ENCODE assay signal across 8 cellular contexts in the genomic region with DNA sequence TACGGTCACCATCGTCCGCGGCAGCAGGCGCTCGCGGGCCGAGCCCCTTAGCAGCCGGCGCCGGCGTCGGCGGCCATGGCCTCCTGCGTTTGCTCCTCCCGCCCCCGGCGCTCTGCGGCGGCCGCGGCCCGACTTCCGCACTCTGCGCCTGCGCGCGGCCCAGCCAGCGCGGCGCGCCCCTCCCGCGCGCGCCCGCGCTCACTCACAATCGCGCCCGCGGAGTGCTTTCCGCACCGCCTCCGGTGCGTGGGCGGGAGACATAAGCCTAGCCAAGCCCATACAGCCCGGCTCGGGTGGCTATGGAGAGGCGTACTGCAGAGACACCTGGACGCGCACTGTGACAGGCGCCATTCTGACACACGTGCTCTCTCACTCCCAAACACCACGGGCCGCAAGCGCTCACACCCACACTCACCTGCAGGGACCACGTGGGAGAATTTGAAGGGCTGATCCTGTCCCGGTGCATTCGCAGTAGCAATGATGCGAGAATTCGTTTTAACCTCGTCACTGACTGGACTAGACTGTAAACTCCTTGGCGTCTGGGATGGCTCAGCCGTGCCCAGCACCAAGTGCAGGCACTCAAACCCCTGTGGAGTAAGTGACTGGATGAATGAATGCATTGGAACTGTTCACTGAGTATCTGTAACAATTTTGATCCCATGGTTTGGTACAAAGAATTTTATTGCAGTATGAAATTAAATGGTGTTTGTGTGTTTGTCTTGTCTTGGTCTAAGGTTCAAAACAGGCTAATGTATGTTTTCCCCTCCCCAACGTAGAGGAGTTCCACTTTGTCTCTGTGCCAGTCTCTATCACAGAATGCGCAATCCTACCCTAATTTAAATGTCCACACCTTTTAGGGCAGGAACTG. TPM values are rescaled to one million over a fixed set of nuclear protein-coding genes. Genes with fewer than 3 reads are reported as not detected.
A peak's percentile ranks its signal among the peaks of the same experiment; 100 is the strongest.
DNase-seq lines count a peak whose midpoint lies in the region; ATAC-seq, FAIRE-seq and TF ChIP-seq lines count a peak whose summit lies in the region.

A gene with protein sequence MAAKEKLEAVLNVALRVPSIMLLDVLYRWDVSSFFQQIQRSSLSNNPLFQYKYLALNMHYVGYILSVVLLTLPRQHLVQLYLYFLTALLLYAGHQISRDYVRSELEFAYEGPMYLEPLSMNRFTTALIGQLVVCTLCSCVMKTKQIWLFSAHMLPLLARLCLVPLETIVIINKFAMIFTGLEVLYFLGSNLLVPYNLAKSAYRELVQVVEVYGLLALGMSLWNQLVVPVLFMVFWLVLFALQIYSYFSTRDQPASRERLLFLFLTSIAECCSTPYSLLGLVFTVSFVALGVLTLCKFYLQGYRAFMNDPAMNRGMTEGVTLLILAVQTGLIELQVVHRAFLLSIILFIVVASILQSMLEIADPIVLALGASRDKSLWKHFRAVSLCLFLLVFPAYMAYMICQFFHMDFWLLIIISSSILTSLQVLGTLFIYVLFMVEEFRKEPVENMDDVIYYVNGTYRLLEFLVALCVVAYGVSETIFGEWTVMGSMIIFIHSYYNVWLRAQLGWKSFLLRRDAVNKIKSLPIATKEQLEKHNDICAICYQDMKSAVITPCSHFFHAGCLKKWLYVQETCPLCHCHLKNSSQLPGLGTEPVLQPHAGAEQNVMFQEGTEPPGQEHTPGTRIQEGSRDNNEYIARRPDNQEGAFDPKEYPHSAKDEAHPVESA (minus strand): TSS at position 116 of the 868 bp plus-strand sequence. CDS start 5,936 bp downstream, outside the sequence.

- peak; percentile 80 for ATAC-seq in GM18867 (IDR thresholded peaks at IDR 0.05; ENCODE audit: unreplicated experiment)
- peak; percentile 59 for ATAC-seq in HG03097 (IDR thresholded peaks at IDR 0.05; ENCODE audit: low FRiP score, unreplicated experiment)
- peak; percentile 79 for ATAC-seq in activated B cell treated with CpG ODN at 0.5 μM for 24 hours (ENCODE audit: low read depth)

- peak within 1 kb of the TSS; percentile 98 for H3K9ac ChIP-seq in keratinocyte (ENCODE audit: control insufficient read depth, extremely low read depth, insufficient read depth, low read length)

- peak within 1 kb of the TSS; percentile 82 for H3K4me2 ChIP-seq in keratinocyte (ENCODE audit: control insufficient read depth, extremely low read depth, insufficient read depth, low read depth, low read length)

- H2AFZ ChIP-seq in ACC112 (ENCODE audit: low read length, unreplicated experiment) (peak within 1 kb of the TSS; percentile 96), keratinocyte (ENCODE audit: control insufficient read depth, low read length) (peak within 1 kb of the TSS; percentile 60)

- H3K27ac ChIP-seq in ACC112 (ENCODE audit: low read depth, low read length) = peak within 1 kb of the TSS; percentile 87
- H3K27ac ChIP-seq in caudate nucleus (ENCODE audit: low read depth, low read length) = peak within 1 kb of the TSS; percentile 90
- H3K27ac ChIP-seq in keratinocyte (ENCODE audit: control insufficient read depth, insufficient read depth, low read length) = peak within 1 kb of the TSS; percentile 97

- H3K4me3 ChIP-seq in ACC112 (ENCODE audit: low read depth, low read length) = peak within 1 kb of the TSS; percentile 99
- H3K4me3 ChIP-seq in keratinocyte (ENCODE audit: control insufficient read depth in 2 of 3, extremely low read depth in 1 of 3, insufficient read depth in 2 of 3, low read depth in 1 of 3, low read length in 3 of 3) = peak within 1 kb of the TSS; percentile 86 to 96 (median 91)

- POLR2A ChIA-PET in activated B cell treated with CpG ODN at 0.5 μM for 24 hours (lab: Charles Lee) = interaction anchor here (0.6 to 2.7 kb wide), 7 partner anchors 11 to 65 kb away, joined by 3 to 49 read pairs (median 7); no protein-coding TSS in a partner anchor

- TF ChIP-seq CTCF in activated B cell treated with CpG ODN at 0.5 μM for 24 hours (IDR thresholded peaks at IDR 0.05) (no peak), keratinocyte (optimal IDR thresholded peaks at IDR 0.05 in 1 of 3, IDR thresholded peaks at IDR 0.05 in 1 of 3, conservative IDR thresholded peaks at IDR 0.05 in 1 of 3; ENCODE audit: extremely low read depth in 1 of 3, insufficient read depth in 2 of 3, low read length in 3 of 3) (no peak)

- no peaks in the 10 kb centered on the region for H4K20me1 ChIP-seq in keratinocyte (ENCODE audit: control insufficient read depth, extremely low read depth, insufficient read depth, low read length)

- peaks cover 57% of the 10 kb centered on the region for H3K4me1 Mint-ChIP-seq in activated B cell treated with CpG ODN at 0.5 μM for 24 hours

- DNase-seq in NCI-H2227 (lab: John Stamatoyannopoulos, UW; ENCODE audit: unreplicated experiment) (peak; percentile 76), activated B cell treated with CpG ODN at 0.5 μM for 24 hours (peak; percentile 93), caudate nucleus (lab: John Stamatoyannopoulos, UW) (peak in 60 of 61 donors; percentile 14 to 93 (median 72)), keratinocyte (ENCODE audit: low read depth, low spot score) (peak; percentile 50)
- DNase-seq in stimulated activated CD4-positive, alpha-beta T cell treated with anti-CD3 and anti-CD28 coated beads, Interleukin-15, amount 100 ng/mL, for 1 hour (ENCODE audit: low read depth in 1 of 2, low spot score in 1 of 2) = peak; percentile 89 to 92

- H3K79me2 ChIP-seq in ACC112 (ENCODE audit: control insufficient read depth, insufficient read depth, low read length, unreplicated experiment) (peaks cover 47% of the 10 kb centered on the region), keratinocyte (ENCODE audit: control insufficient read depth, insufficient read depth, low read length) (peaks cover 43% of the 10 kb centered on the region)

- H3K36me3 Mint-ChIP-seq in activated B cell treated with CpG ODN at 0.5 μM for 24 hours (ENCODE audit: low read depth) = peaks cover 15% of the 10 kb centered on the region

- intact Hi-C loops in activated B cell treated with CpG ODN at 0.5 μM for 24 hours (cut with micrococcal nuclease) = loop anchor here (1.0 to 5.0 kb wide), 6 partner anchors 11 to 1467 kb away; a partner anchor contains a TSS

- H3K27me3 Mint-ChIP-seq in activated B cell treated with CpG ODN at 0.5 μM for 24 hours = no peaks in the 10 kb centered on the region

- H3K9me3 ChIP-seq in keratinocyte (ENCODE audit: control insufficient read depth, low read depth, low read length) = no peaks in the 10 kb centered on the region

- H3K9me1 ChIP-seq in keratinocyte (ENCODE audit: control insufficient read depth, extremely low read depth, insufficient read depth, low read length) = no peaks in the 10 kb centered on the region

- CTCF ChIA-PET in activated B cell treated with CpG ODN at 0.5 μM for 24 hours (lab: Charles Lee) = interaction anchor here (2.2 to 3.4 kb wide), 2 partner anchors 11 to 53 kb away, joined by 11 to 20 read pairs; no protein-coding TSS in a partner anchor

- H3K27ac Mint-ChIP-seq in activated B cell treated with CpG ODN at 0.5 μM for 24 hours = peak within 1 kb of the TSS; percentile 96

- FAIRE-seq in keratinocyte (lab: Jason Lieb, UNC) = peak; percentile 17

- dilution Hi-C loops in keratinocyte (cut with MboI; ENCODE audit: extremely low pct_ligation_motif_present, low sequenced_read_pairs) = no loop called here

- H3K9me3 Mint-ChIP-seq in activated B cell treated with CpG ODN at 0.5 μM for 24 hours = no peaks in the 10 kb centered on the region

- H3K4me3 Mint-ChIP-seq in activated B cell treated with CpG ODN at 0.5 μM for 24 hours = peak within 1 kb of the TSS; percentile 97

- H3K36me3 ChIP-seq in ACC112 (ENCODE audit: insufficient read depth, low read length) (no peaks in the 10 kb centered on the region), keratinocyte (ENCODE audit: control insufficient read depth in 2 of 2, extremely low read depth in 1 of 2, insufficient read depth in 2 of 2, low read length in 2 of 2) (no peaks in the 10 kb centered on the region)

- peaks cover 19% of the 10 kb centered on the region for H3K4me1 ChIP-seq in ACC112 (ENCODE audit: control insufficient read depth, insufficient read depth, low read length, unreplicated experiment)
- peaks cover 14% of the 10 kb centered on the region for H3K4me1 ChIP-seq in keratinocyte (ENCODE audit: control insufficient read depth, extremely low read depth, insufficient read depth, low read length)

- H3K27me3 ChIP-seq in ACC112 (ENCODE audit: insufficient read depth, low read length) (no peaks in the 10 kb centered on the region), keratinocyte (ENCODE audit: control insufficient read depth, extremely low read depth, insufficient read depth, low read length) (no peaks in the 10 kb centered on the region)

RNA-seq across cellular contexts. Expression of the gene that starts here (rescaled TPM):
- total RNA-seq in activated B cell treated with CpG ODN at 0.5 μM for 24 hours = 66.1 and 79.1 TPM in 2 replicates
- polyA plus RNA-seq in keratinocyte = 52.7 to 79.8 TPM (median 78.6 TPM) in 3 replicates
- 23.9 TPM for polyA plus RNA-seq in keratinocyte (2011; ENCODE audit: low read depth)
- polyA plus RNA-seq in keratinocyte (2011; cell fraction: cytosol; rRNA removed) = 38.6 and 70.8 TPM in 2 replicates
- polyA plus RNA-seq in keratinocyte (2011; cell fraction: nucleus; rRNA removed) = 87.7 and 102 TPM in 2 replicates
- 46.0 and 61.8 TPM in 2 replicates for polyA plus RNA-seq in keratinocyte (2012; ENCODE audit: low replicate concordance)
- polyA minus RNA-seq in keratinocyte = 45.7 to 78.2 TPM (median 50.8 TPM) in 3 replicates
- 31.1 TPM for polyA minus RNA-seq in keratinocyte (2011; cell fraction: cytosol; rRNA and poly(A)+ RNA removed)
- polyA minus RNA-seq in keratinocyte (2011; cell fraction: nucleus; rRNA and poly(A)+ RNA removed) = 75.4 and 114 TPM in 2 replicates

Comparison
In these comparisons a context has a peak if more than half of its experiments do, and no peak if none do; other contexts are left out.
1. Peak in every context shown above with its lines: DNase-seq, ATAC-seq, H3K4me3 ChIP-seq and H3K27ac ChIP-seq.